18 cellular contexts compared by ENCODE assay signal in genomic region chr1:221701570-221702186, GRCh38.
"Had no signal": no experiment of that assay in that cellular context is flagged by ENCODE, and none has a peak within 500 bp of the region (broad histone marks: within the 10 kb centered on the region; RNA-seq: fewer than 3 reads in every experiment).

No MANE protein-coding gene starts in this region.

- H3K27ac Mint-ChIP-seq: activated naive CD8-positive, alpha-beta T cell treated with anti-CD3 and anti-CD28 coated beads, Interleukin-2, amount 10 ng/mL, durations not matched to agents 7 days and 5 days; naive thymus-derived CD4-positive, alpha-beta T cell; stimulated activated naive B cell treated with anti-CD40 and anti-IgM and Interleukin-4, amounts not matched to agents 10 μg/mL and 1 μg/mL and 100 μg/mL, for 72 hours had no signal

- DNase-seq: activated CD4-positive, alpha-beta T cell treated with anti-CD3 and anti-CD28 coated beads, Interleukin-2, amount 50 U/mL, for 4 hours; activated naive CD4-positive, alpha-beta T cell; activated naive CD8-positive, alpha-beta T cell treated with anti-CD3 and anti-CD28 coated beads, Interleukin-2, amount 10 ng/mL, durations not matched to agents 7 days and 5 days; activated T-cell treated with anti-CD3 and anti-CD28 coated beads for 4 hours; cerebellar nuclear complex; dermis blood vessel endothelial cell; gastrocnemius medialis; left cardiac atrium; naive thymus-derived CD4-positive, alpha-beta T cell; retina; stimulated activated CD4-positive, alpha-beta T cell treated with anti-CD3 and anti-CD28 coated beads, Interleukin-2, amount 100 ng/mL, for 48 hours; stimulated activated naive B cell treated with anti-CD40 and anti-IgM and Interleukin-4, amounts not matched to agents 10 μg/mL and 1 μg/mL and 100 μg/mL, for 72 hours had no signal

- H3K4me1 ChIP-seq: parathyroid adenoma, tibial nerve had no signal

- H3K79me2 ChIP-seq: parathyroid adenoma had no signal

- H2AFZ ChIP-seq: parathyroid adenoma had no signal

- H3K4me3 ChIP-seq: gastrocnemius medialis, tibial nerve, vagina had no signal

- H3K9me3 Mint-ChIP-seq: activated naive CD8-positive, alpha-beta T cell treated with anti-CD3 and anti-CD28 coated beads, Interleukin-2, amount 10 ng/mL, durations not matched to agents 7 days and 5 days had no signal

- H3K9ac ChIP-seq: parathyroid adenoma had no signal

- H3K9me3 ChIP-seq: gastrocnemius medialis, neutrophil, tibial nerve, vagina had no signal

- H3K27ac ChIP-seq: epithelial cell of prostate, neutrophil, parathyroid adenoma, vagina had no signal

- H3K27me3 Mint-ChIP-seq: activated naive CD8-positive, alpha-beta T cell treated with anti-CD3 and anti-CD28 coated beads, Interleukin-2, amount 10 ng/mL, durations not matched to agents 7 days and 5 days; naive thymus-derived CD4-positive, alpha-beta T cell; stimulated activated naive B cell treated with anti-CD40 and anti-IgM and Interleukin-4, amounts not matched to agents 10 μg/mL and 1 μg/mL and 100 μg/mL, for 72 hours had no signal

- H3K4me3 Mint-ChIP-seq: activated naive CD8-positive, alpha-beta T cell treated with anti-CD3 and anti-CD28 coated beads, Interleukin-2, amount 10 ng/mL, durations not matched to agents 7 days and 5 days; naive thymus-derived CD4-positive, alpha-beta T cell; stimulated activated naive B cell treated with anti-CD40 and anti-IgM and Interleukin-4, amounts not matched to agents 10 μg/mL and 1 μg/mL and 100 μg/mL, for 72 hours had no signal

- ATAC-seq: activated CD4-positive, CD25-positive, alpha-beta regulatory T cell treated with anti-CD3 and anti-CD28 coated beads, Interleukin-2, amount 50 U/mL, for 24 hours; gastrocnemius medialis; left cardiac atrium; naive thymus-derived CD4-positive, alpha-beta T cell; stimulated activated naive B cell treated with anti-CD40 and anti-IgM and Interleukin-4, amounts not matched to agents 10 μg/mL and 1 μg/mL and 100 μg/mL, for 72 hours had no signal

- H3K27me3 ChIP-seq: gastrocnemius medialis, neutrophil, tibial nerve, vagina had no signal

- H3K36me3 ChIP-seq: neutrophil had no signal
